ENCODE assay signal across 15 cellular contexts in the genomic region with DNA sequence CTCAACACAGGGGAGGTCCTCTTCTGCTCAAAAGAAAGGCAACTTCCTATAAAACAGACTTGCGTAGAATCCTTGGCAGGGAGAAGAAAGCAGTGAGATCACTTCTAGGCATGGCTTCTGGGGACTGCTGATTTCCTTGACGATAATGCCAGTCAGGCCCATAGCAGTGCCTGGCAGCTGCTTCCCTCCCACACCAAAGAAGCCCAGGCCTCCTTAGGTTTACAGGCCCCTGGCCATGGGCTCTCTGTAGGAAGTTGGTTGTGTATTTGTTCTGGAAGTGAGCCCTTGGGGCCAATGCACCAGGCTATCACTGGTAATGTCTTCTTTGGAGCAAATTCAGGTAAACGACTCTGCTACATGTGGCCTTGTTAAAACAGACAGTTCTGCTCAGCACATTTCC.
A peak's percentile ranks its signal among the peaks of the same experiment; 100 is the strongest.
DNase-seq lines count a peak whose midpoint lies in the region; FAIRE-seq and TF ChIP-seq lines count a peak whose summit lies in the region.
"Had no signal": no experiment of that assay in that cellular context is flagged by ENCODE, and none has a peak within 500 bp of the region (broad histone marks: within the 10 kb centered on the region; RNA-seq: fewer than 3 reads in every experiment).

No MANE protein-coding gene starts in this region.

- no peak for FAIRE-seq in GM12891 (lab: Jason Lieb, UNC)

- H3K79me2 ChIP-seq in parathyroid adenoma (no peaks in the 10 kb centered on the region), trophoblast cell (ENCODE audit: control insufficient read depth, insufficient read depth, low read length, poor library complexity) (no peaks in the 10 kb centered on the region)

- H3K18ac ChIP-seq in trophoblast cell (ENCODE audit: low read length): no peak overlapping the region

- no peaks in the 10 kb centered on the region for H3K27me3 ChIP-seq in parathyroid adenoma (ENCODE audit: control insufficient read depth, insufficient read depth, low read length)
- no peaks in the 10 kb centered on the region for H3K27me3 ChIP-seq in trophoblast cell (ENCODE audit: insufficient read depth, low read length)

- no peak overlapping the region for H4K91ac ChIP-seq in trophoblast cell (ENCODE audit: low read depth, low read length)

- H2AK5ac ChIP-seq in trophoblast cell (ENCODE audit: low read length): no peak overlapping the region

- H4K12ac ChIP-seq in trophoblast cell (ENCODE audit: low read depth, low read length): no peak overlapping the region

- H3K9me3 ChIP-seq in parathyroid adenoma (ENCODE audit: control insufficient read depth, low read length) (no peaks in the 10 kb centered on the region), trophoblast cell (ENCODE audit: insufficient read depth, low read depth, low read length) (no peaks in the 10 kb centered on the region)

- H3K23ac ChIP-seq in trophoblast cell (ENCODE audit: low read length): no peak overlapping the region

- H2BK12ac ChIP-seq in trophoblast cell (ENCODE audit: low read length): no peak overlapping the region

- H3K4ac ChIP-seq in trophoblast cell (ENCODE audit: low read depth, low read length): no peak overlapping the region

- no peak for TF ChIP-seq POLR2A in GM12891 (IDR thresholded peaks at IDR 0.05; ENCODE audit: low read depth, low read length)

- H3K36me3 ChIP-seq in parathyroid adenoma (ENCODE audit: control insufficient read depth, insufficient read depth, low read length): no peaks in the 10 kb centered on the region
- no peaks in the 10 kb centered on the region for H3K36me3 ChIP-seq in trophoblast cell (ENCODE audit: control insufficient read depth in 1 of 2, insufficient read depth in 2 of 2, low read length in 2 of 2)

- no peak overlapping the region for H3K14ac ChIP-seq in trophoblast cell (ENCODE audit: low read length)

- H3K4me2 ChIP-seq in parathyroid adenoma (ENCODE audit: low read length) (no peak overlapping the region), trophoblast cell (ENCODE audit: low read length) (no peak overlapping the region)

- no CpG with 5 or more reads among the region's 3 CpGs for WGBS in trophoblast cell (ENCODE audit: extremely low coverage, insufficient coverage, insufficient read length)

- H4K8ac ChIP-seq in trophoblast cell (ENCODE audit: low read depth, low read length): no peak overlapping the region

- H3K27ac ChIP-seq in parathyroid adenoma (peak overlapping the region; percentile 99), trophoblast cell (ENCODE audit: low read depth, low read length) (no peak overlapping the region)

- H2BK5ac ChIP-seq in trophoblast cell (ENCODE audit: low read depth, low read length, poor library complexity): no peak overlapping the region

- peak overlapping the region; percentile 48 for H2AFZ ChIP-seq in parathyroid adenoma
- no peak overlapping the region for H2AFZ ChIP-seq in trophoblast cell (ENCODE audit: insufficient read depth, low read length, poor library complexity)

- DNase-seq in AG20443 (ENCODE audit: low spot score): peak; percentile 41
- peak; percentile 63 for DNase-seq in M059J (ENCODE audit: low read depth)
- peak; percentile 39 for DNase-seq in fibroblast of mammary gland (ENCODE audit: low read depth)
- no peak for DNase-seq in trophoblast cell
- no peak for DNase-seq in GM12891 (ENCODE audit: insufficient read length, low spot score)
- DNase-seq in stimulated activated CD4-positive, alpha-beta T cell treated with anti-CD3 and anti-CD28 coated beads, Interleukin-2, amount 100 ng/mL, for 24 hours: no peak
- DNase-seq in SKM-1 (lab: John Stamatoyannopoulos, UW; ENCODE audit: unreplicated experiment): no peak
- DNase-seq: activated naive CD8-positive, alpha-beta T cell treated with anti-CD3 and anti-CD28 coated beads, Interleukin-2, amount 50 U/mL, for 24 hours; activated T-cell treated with anti-CD3 and anti-CD28 coated beads, Interleukin-2, amount 50 U/mL, for 24 hours; midbrain; NCI-H1092; NCI-H2171 treated with DMSO at 0.1 percent for 48 hours; SHP77; stimulated activated naive CD4-positive, alpha-beta T cell treated with Interleukin-2 at 50 U/mL for 16 hours had no signal

- peaks cover 87% of the 10 kb centered on the region for H3K4me1 ChIP-seq in parathyroid adenoma
- H3K4me1 ChIP-seq in trophoblast cell (ENCODE audit: control insufficient read depth in 1 of 2, insufficient read depth in 2 of 2, low read length in 2 of 2): no peaks in the 10 kb centered on the region

- no peaks in the 10 kb centered on the region for H3K79me1 ChIP-seq in trophoblast cell (ENCODE audit: low read length)

- H3K9ac ChIP-seq in parathyroid adenoma (no peak overlapping the region), trophoblast cell (ENCODE audit: low read length) (no peak overlapping the region)

- no peak for TF ChIP-seq CTCF in fibroblast of mammary gland (conservative IDR thresholded peaks at IDR 0.05; ENCODE audit: control insufficient read depth, insufficient read depth, low read depth, low read length)
- TF ChIP-seq CTCF in parathyroid adenoma (IDR thresholded peaks at IDR 0.05): no peak

- no peak overlapping the region for H3K4me3 ChIP-seq in fibroblast of mammary gland (ENCODE audit: control insufficient read depth, low read depth, low read length)
- H3K4me3 ChIP-seq in parathyroid adenoma (ENCODE audit: low read depth, low read length): no peak overlapping the region
- no peak overlapping the region for H3K4me3 ChIP-seq in trophoblast cell (ENCODE audit: low read depth, low read length)

- no peak overlapping the region for H2BK120ac ChIP-seq in trophoblast cell (ENCODE audit: insufficient read depth, low read length, poor library complexity)

TF ChIP-seq in GM12891, 5 proteins besides CTCF, POLR2A, EP300 and RAD21:
- TF ChIP-seq SPI1 (IDR thresholded peaks at IDR 0.05; ENCODE audit: low read depth, low read length) (no peak), TAF1 (IDR thresholded peaks at IDR 0.05; ENCODE audit: low read depth, low read length) (no peak), POLR2AphosphoS5 (IDR thresholded peaks at IDR 0.05; ENCODE audit: low read depth, low read length) (no peak), POU2F2 (IDR thresholded peaks at IDR 0.05; ENCODE audit: low read depth, low read length) (no peak), PAX5 (IDR thresholded peaks at IDR 0.05; ENCODE audit: insufficient read depth, low read length, severe bottlenecking) (no peak)

Comparison
In these comparisons a context has a peak if more than half of its experiments do, and no peak if none do; other contexts are left out.
1. DNase-seq: peak in AG20443 (single experiment), M059J (single experiment) and fibroblast of mammary gland (single experiment); none in trophoblast cell (0 of 2), GM12891 (single experiment), stimulated activated CD4-positive, alpha-beta T cell treated with anti-CD3 and anti-CD28 coated beads, Interleukin-2, amount 100 ng/mL, for 24 hours (0 of 2) and SKM-1 (single experiment).